15 cellular contexts compared by ENCODE assay signal in genomic region chr6:49264909-49265308, GRCh38.
A peak's percentile ranks its signal among the peaks of the same experiment; 100 is the strongest.
DNase-seq lines count a peak whose midpoint lies in the region; ATAC-seq and TF ChIP-seq lines count a peak whose summit lies in the region.
"Had no signal": no experiment of that assay in that cellular context is flagged by ENCODE, and none has a peak within 500 bp of the region (broad histone marks: within the 10 kb centered on the region; RNA-seq: fewer than 3 reads in every experiment).

No MANE protein-coding gene starts in this region.

- RAD21 ChIA-PET in HCT116 (lab: Charles Lee; ENCODE audit: low non-redundant PET in 1 of 2, low total read pairs in 2 of 2, uncharacterized antibody in 2 of 2, unreplicated experiment in 2 of 2), result no interaction called here

- TF ChIP-seq RAD21 in HCT116 (IDR thresholded peaks at IDR 0.05; ENCODE audit: low read depth), result no peak

- CTCF ChIA-PET in HCT116 (lab: Charles Lee), result no interaction called here
- CTCF ChIA-PET in PC-9 (lab: Charles Lee), result interaction anchor here (0.6 kb wide), 1 partner anchor 20 kb away, joined by 3 read pairs; no protein-coding TSS in a partner anchor

- intact Hi-C loops in HCT116 (cut with micrococcal nuclease) (no loop called here), PC-9 (cut with micrococcal nuclease; ENCODE audit: unreplicated experiment) (no loop called here)

- no peak overlapping the region for H3K4me2 ChIP-seq in HCT116 (ENCODE audit: low read length)
- H3K4me2 ChIP-seq in PC-9, result no peak overlapping the region

- ATAC-seq in HCT116 (no peak), esophagus mucosa (peak; percentile 64), HG02973 (IDR thresholded peaks at IDR 0.05; ENCODE audit: unreplicated experiment) (no peak)
- ATAC-seq: PC-3 had no signal

- H3K9me2 ChIP-seq in HCT116 (ENCODE audit: insufficient read depth), result no peaks in the 10 kb centered on the region
- H3K9me2 ChIP-seq in PC-9 (ENCODE audit: insufficient read depth), result no peaks in the 10 kb centered on the region

- TF ChIP-seq POLR2A in HCT116 (IDR thresholded peaks at IDR 0.05; ENCODE audit: borderline replicate concordance, extremely low read depth, insufficient read depth, insufficient read length), result no peak

- H3K9me3 ChIP-seq in HCT116 (ENCODE audit: control insufficient read depth in 1 of 2, insufficient read depth in 1 of 2, low read depth in 1 of 2, low read length in 2 of 2), result no peaks in the 10 kb centered on the region
- 0 out of 2 replicates have a peak, but pooled peaks cover 4% of the 10 kb centered on the region for H3K9me3 ChIP-seq in PC-9 (ENCODE audit: insufficient read depth, low read depth)

- POLR2A ChIA-PET in HCT116 (lab: Charles Lee), result no interaction called here
- POLR2A ChIA-PET in PC-9 (lab: Charles Lee; ENCODE audit: unreplicated experiment), result no interaction called here

- no peaks in the 10 kb centered on the region for H3K4me1 ChIP-seq in HCT116 (ENCODE audit: control insufficient read depth in 1 of 2, insufficient read depth in 2 of 2, low read length in 2 of 2)
- no peaks in the 10 kb centered on the region; the same call in 1 of the 2 replicates for H3K4me1 ChIP-seq in PC-9 (replicated peaks; ENCODE audit: insufficient read depth)

- H3K27ac ChIP-seq in HCT116 (ENCODE audit: low read depth, low read length) (no peak overlapping the region), PC-9 (no peak overlapping the region)

- H4K20me1 ChIP-seq in HCT116 (ENCODE audit: insufficient read depth), result no peaks in the 10 kb centered on the region
- H4K20me1 ChIP-seq in PC-9 (ENCODE audit: insufficient read depth), result no peaks in the 10 kb centered on the region

- BruUV-seq in HCT116 (replicated peaks; lab: Mats Ljungman, UMichigan) (no TSS peak), PC-9 (replicated peaks; lab: Mats Ljungman, UMichigan) (no TSS peak)

- no peaks in the 10 kb centered on the region for H3K27me3 ChIP-seq in HCT116 (ENCODE audit: insufficient read depth, low read length)
- H3K27me3 ChIP-seq in PC-9 (ENCODE audit: insufficient read depth, low read depth), result no peaks in the 10 kb centered on the region

- no peak overlapping the region for H3K4me3 ChIP-seq in HCT116 (replicated peaks in 1 of 2; ENCODE audit: low read depth in 1 of 2, low read length in 2 of 2)
- H3K4me3 ChIP-seq in PC-9, result no peak overlapping the region

- H3K79me2 ChIP-seq in HCT116 (ENCODE audit: insufficient read depth, low read length) (no peaks in the 10 kb centered on the region), PC-9 (ENCODE audit: low read depth) (no peaks in the 10 kb centered on the region)

- H2AFZ ChIP-seq in HCT116 (ENCODE audit: low read depth, low read length, poor library complexity, severe bottlenecking) (peak overlapping the region; percentile 20), PC-9 (peak overlapping the region; percentile 48; the same call in 1 of the 2 replicates)

- H3K36me3 ChIP-seq in HCT116 (ENCODE audit: control insufficient read depth in 1 of 2, insufficient read depth in 2 of 2, low read length in 2 of 2), result no peaks in the 10 kb centered on the region
- no peaks in the 10 kb centered on the region for H3K36me3 ChIP-seq in PC-9 (ENCODE audit: low read depth)

- TF ChIP-seq CTCF in HCT116 (IDR thresholded peaks at IDR 0.05 in 2 of 3, conservative IDR thresholded peaks at IDR 0.05 in 1 of 3; ENCODE audit: borderline replicate concordance in 1 of 3, insufficient read depth in 1 of 3, low read depth in 2 of 3, low read length in 2 of 3) (no peak), PC-9 (conservative IDR thresholded peaks at IDR 0.05) (no peak)

- H3F3A ChIP-seq in PC-9 (ENCODE audit: insufficient read depth, low read depth), result no peaks in the 10 kb centered on the region

- no peak overlapping the region for H3K9ac ChIP-seq in HCT116 (ENCODE audit: low read length)

- peak; percentile 57 for DNase-seq in NCI-H748 (lab: John Stamatoyannopoulos, UW; ENCODE audit: unreplicated experiment)
- DNase-seq in NCI-H748 treated with DMSO at 0.1 percent for 48 hours (lab: John Stamatoyannopoulos, UW), result no peak
- no peak for DNase-seq in HCT116 (ENCODE audit: low read depth, low spot score)
- DNase-seq in PC-9, result no peak
- DNase-seq in ureter (ENCODE audit: low spot score), result no peak
- no peak for DNase-seq in activated naive CD4-positive, alpha-beta T cell treated with Interleukin-2 at 50 U/mL for 16 hours
- DNase-seq: CD4-positive, alpha-beta T cell; H7; MV-4-11; NCI-H1436 treated with DMSO at 0.1 percent for 48 hours; NCI-H446 treated with DMSO at 0.1 percent for 48 hours; PC-3; Right ventricle myocardium superior had no signal

TF ChIP-seq in HCT116, 20 proteins besides CTCF, POLR2A, EP300 and RAD21:
- TF ChIP-seq, protein P1, sequence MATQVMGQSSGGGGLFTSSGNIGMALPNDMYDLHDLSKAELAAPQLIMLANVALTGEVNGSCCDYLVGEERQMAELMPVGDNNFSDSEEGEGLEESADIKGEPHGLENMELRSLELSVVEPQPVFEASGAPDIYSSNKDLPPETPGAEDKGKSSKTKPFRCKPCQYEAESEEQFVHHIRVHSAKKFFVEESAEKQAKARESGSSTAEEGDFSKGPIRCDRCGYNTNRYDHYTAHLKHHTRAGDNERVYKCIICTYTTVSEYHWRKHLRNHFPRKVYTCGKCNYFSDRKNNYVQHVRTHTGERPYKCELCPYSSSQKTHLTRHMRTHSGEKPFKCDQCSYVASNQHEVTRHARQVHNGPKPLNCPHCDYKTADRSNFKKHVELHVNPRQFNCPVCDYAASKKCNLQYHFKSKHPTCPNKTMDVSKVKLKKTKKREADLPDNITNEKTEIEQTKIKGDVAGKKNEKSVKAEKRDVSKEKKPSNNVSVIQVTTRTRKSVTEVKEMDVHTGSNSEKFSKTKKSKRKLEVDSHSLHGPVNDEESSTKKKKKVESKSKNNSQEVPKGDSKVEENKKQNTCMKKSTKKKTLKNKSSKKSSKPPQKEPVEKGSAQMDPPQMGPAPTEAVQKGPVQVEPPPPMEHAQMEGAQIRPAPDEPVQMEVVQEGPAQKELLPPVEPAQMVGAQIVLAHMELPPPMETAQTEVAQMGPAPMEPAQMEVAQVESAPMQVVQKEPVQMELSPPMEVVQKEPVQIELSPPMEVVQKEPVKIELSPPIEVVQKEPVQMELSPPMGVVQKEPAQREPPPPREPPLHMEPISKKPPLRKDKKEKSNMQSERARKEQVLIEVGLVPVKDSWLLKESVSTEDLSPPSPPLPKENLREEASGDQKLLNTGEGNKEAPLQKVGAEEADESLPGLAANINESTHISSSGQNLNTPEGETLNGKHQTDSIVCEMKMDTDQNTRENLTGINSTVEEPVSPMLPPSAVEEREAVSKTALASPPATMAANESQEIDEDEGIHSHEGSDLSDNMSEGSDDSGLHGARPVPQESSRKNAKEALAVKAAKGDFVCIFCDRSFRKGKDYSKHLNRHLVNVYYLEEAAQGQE (IDR thresholded peaks at IDR 0.05; ENCODE audit: low read depth), result no peak
- TF ChIP-seq ZNF274 (IDR thresholded peaks at IDR 0.05; ENCODE audit: low read depth, low read length), result no peak
